ENCODE assay signal across 8 cellular contexts in genomic region chr6:133817460-133818047, GRCh38.
DNase-seq lines count a peak whose midpoint lies in the region; ATAC-seq and TF ChIP-seq lines count a peak whose summit lies in the region.

No MANE protein-coding gene starts in this region.

- CTCF ChIA-PET in HEK293T (lab: Yijun Ruan, JAX), result interaction anchor here (0.7 to 1.6 kb wide), 4 partner anchors 13 to 191 kb away, joined by 3 to 9 read pairs (median 4); no protein-coding TSS in a partner anchor

- no peaks in the 10 kb centered on the region for H3K9me2 ChIP-seq in SU-DHL-6 (replicated peaks; ENCODE audit: insufficient read depth, low read length)

- no peaks in the 10 kb centered on the region for H3K79me2 ChIP-seq in SU-DHL-6 (ENCODE audit: insufficient read depth, low read length)

- POLR2A ChIA-PET in HEK293T (lab: Yijun Ruan, JAX), result no interaction called here

- DNase-seq in ELF-1 (ENCODE audit: low read depth, low spot score) (peak; percentile 68), HEK293T (ENCODE audit: extremely low spot score) (peak; percentile 67), ecto neural progenitor cell (ENCODE audit: low spot score) (peak; percentile 58), midbrain (lab: John Stamatoyannopoulos, UW) (no peak)
- peak; percentile 29 to 57 (median 32) for DNase-seq in stimulated activated CD4-positive, alpha-beta T cell treated with anti-CD3 and anti-CD28 coated beads, Interleukin-12 subunit alpha, Interleukin-12 subunit beta, amount 100 ng/mL, for 48 hours (ENCODE audit: low read depth in 2 of 3, low spot score in 1 of 3)

- H3K27me3 ChIP-seq in SU-DHL-6 (ENCODE audit: low read length), result no peaks in the 10 kb centered on the region

- no peak overlapping the region for H3K4me3 ChIP-seq in SU-DHL-6 (ENCODE audit: insufficient read depth, low read length, poor library complexity, severe bottlenecking)

- no peak overlapping the region for H3K27ac ChIP-seq in SU-DHL-6 (ENCODE audit: low read depth, low read length)

- H3K9me3 ChIP-seq in SU-DHL-6 (ENCODE audit: insufficient read depth, low read length), result no peaks in the 10 kb centered on the region

- H3F3A ChIP-seq in SU-DHL-6 (ENCODE audit: insufficient read depth), result no peaks in the 10 kb centered on the region

- TF ChIP-seq CTCF in SU-DHL-6 (IDR thresholded peaks at IDR 0.05; ENCODE audit: insufficient read depth, low read length, poor library complexity, severe bottlenecking), result peak; percentile 82

- H3K36me3 ChIP-seq in SU-DHL-6 (ENCODE audit: low read length), result no peaks in the 10 kb centered on the region

- H3K4me2 ChIP-seq in SU-DHL-6 (ENCODE audit: low read depth, low read length, poor library complexity, severe bottlenecking), result no peak overlapping the region

- no peaks in the 10 kb centered on the region for H4K20me1 ChIP-seq in SU-DHL-6 (ENCODE audit: low read depth, low read length)

- H3K9ac ChIP-seq in SU-DHL-6 (ENCODE audit: low read length), result no peak overlapping the region

- H2AFZ ChIP-seq in SU-DHL-6 (ENCODE audit: low read depth, low read length, severe bottlenecking), result no peak overlapping the region

- ATAC-seq in HG03045 (IDR thresholded peaks at IDR 0.05; ENCODE audit: unreplicated experiment), result no peak
- ATAC-seq in GM21717 (IDR thresholded peaks at IDR 0.05; ENCODE audit: unreplicated experiment), result no peak

TF ChIP-seq in HEK293T, 16 proteins besides CTCF, POLR2A, EP300 and RAD21:
- TF ChIP-seq HDGF (IDR thresholded peaks at IDR 0.05; ENCODE audit: borderline replicate concordance) (no peak), TARDBP (IDR thresholded peaks at IDR 0.05) (no peak), ELF4 (IDR thresholded peaks at IDR 0.05) (no peak), ZNF384 (IDR thresholded peaks at IDR 0.05) (no peak), BHLHE40 (IDR thresholded peaks at IDR 0.05; ENCODE audit: borderline replicate concordance) (no peak), PKNOX1 (IDR thresholded peaks at IDR 0.05) (no peak), FOXM1 (IDR thresholded peaks at IDR 0.05; ENCODE audit: borderline replicate concordance) (no peak), ARNT (IDR thresholded peaks at IDR 0.05) (no peak), SP1 (IDR thresholded peaks at IDR 0.05) (no peak), LEF1 (IDR thresholded peaks at IDR 0.05; ENCODE audit: borderline replicate concordance) (no peak), FOXK2 (IDR thresholded peaks at IDR 0.05) (no peak), CTBP1 (IDR thresholded peaks at IDR 0.05; ENCODE audit: borderline replicate concordance) (no peak), L3MBTL2 (conservative IDR thresholded peaks at IDR 0.05) (no peak), FOXA1 (IDR thresholded peaks at IDR 0.05) (no peak)
TF ChIP-seq in HEK293T: peak in this region for 0.
